ENCODE assay signal across 14 cellular contexts in the genomic region with DNA sequence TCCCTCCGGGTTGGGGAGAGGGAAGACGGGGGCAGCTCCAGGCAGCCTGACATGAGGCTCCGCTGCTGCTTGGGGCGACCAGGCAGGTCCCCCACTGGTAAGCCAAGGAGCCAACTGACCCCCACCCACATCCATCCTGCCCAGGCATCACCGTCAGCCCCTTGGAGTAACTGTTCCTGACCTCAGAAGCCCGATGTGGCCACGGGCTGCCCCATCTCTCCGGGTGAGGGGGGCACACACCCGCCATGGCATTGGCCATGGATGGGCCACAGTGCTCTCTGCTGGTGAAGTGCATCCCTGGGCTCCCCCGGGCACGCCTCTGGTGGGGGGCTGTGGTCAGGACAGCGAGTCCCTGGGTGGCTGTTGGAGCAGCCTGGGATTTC.
"Had no signal": no experiment of that assay in that cellular context is flagged by ENCODE, and none has a peak within 500 bp of the region (broad histone marks: within the 10 kb centered on the region; RNA-seq: fewer than 3 reads in every experiment).

No MANE protein-coding gene starts in this region.

- DNase-seq: activated B cell treated with CpG ODN at 0.5 μM for 24 hours; activated naive CD8-positive, alpha-beta T cell treated with anti-CD3 and anti-CD28 coated beads, Interleukin-2, amount 10 ng/mL, durations not matched to agents 7 days and 5 days; foreskin melanocyte; left colon; mammary epithelial cell; retina; stimulated activated naive CD4-positive, alpha-beta T cell treated with Interleukin-2 at 50 U/mL for 16 hours; substantia nigra had no signal

- H3K27me3 ChIP-seq: neutrophil, tibial nerve, vagina had no signal

- H3K4me3 ChIP-seq: mucosa of descending colon, skin epidermis, tibial nerve, vagina had no signal

- H3K36me3 ChIP-seq: neutrophil, tibial nerve, vagina had no signal

- H3K27ac ChIP-seq: epithelial cell of prostate, neutrophil, vagina had no signal

- ATAC-seq: left colon had no signal

- H3K9me3 ChIP-seq: mucosa of descending colon, neutrophil, vagina had no signal
